In the genomic region with DNA sequence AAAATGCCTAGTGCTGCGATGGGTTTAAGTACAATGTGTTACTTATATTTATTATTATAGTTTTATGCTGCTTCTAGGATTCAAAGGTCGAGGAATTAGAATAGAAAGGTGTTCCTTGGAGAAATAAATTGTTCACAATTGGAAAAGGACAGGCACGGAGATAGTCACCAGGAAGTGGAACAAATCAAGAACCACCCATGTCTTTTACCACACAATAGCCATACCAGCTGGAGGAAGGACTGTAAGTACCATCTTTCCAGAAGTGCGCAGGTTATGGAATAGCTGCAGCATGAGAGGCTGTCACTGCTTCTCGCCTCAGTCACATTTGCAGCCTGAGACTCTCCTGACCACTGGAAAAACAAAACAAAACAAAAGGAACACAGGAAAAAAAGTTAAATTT, we compare ENCODE assay signal across 11 cellular contexts. TPM values are rescaled to one million over a fixed set of nuclear protein-coding genes. Genes with fewer than 3 reads are reported as not detected.
"Had no signal": no experiment of that assay in that cellular context is flagged by ENCODE, and none has a peak within 500 bp of the region (broad histone marks: within the 10 kb centered on the region; RNA-seq: fewer than 3 reads in every experiment).

No MANE protein-coding gene starts in this region.

- H3K27ac ChIP-seq: colonic mucosa, gastroesophageal sphincter, left ventricle myocardium inferior, vagina had no signal

- ATAC-seq: activated CD4-positive, alpha-beta T cell treated with anti-CD3 and anti-CD28 coated beads for 36 hours; activated CD8-positive, alpha-beta memory T cell treated with anti-CD3 and anti-CD28 coated beads, Interleukin-2, amount 10 ng/mL, durations not matched to agents 7 days and 5 days; stimulated activated naive CD8-positive, alpha-beta T cell treated with anti-CD3 and anti-CD28 coated beads, Interleukin-15, Interleukin-2, amounts not matched to agents 100 U/mL and 50 U/mL, for 24 hours; T-helper 17 cell had no signal

- H3K27me3 ChIP-seq: colonic mucosa, gastroesophageal sphincter, transverse colon, vagina had no signal

- DNase-seq: left ventricle myocardium inferior had no signal

- H3K36me3 ChIP-seq: colonic mucosa, gastroesophageal sphincter, left ventricle myocardium inferior, transverse colon, vagina had no signal

- H3K4me3 ChIP-seq: colonic mucosa, gastroesophageal sphincter, left ventricle myocardium inferior, vagina had no signal

- H3K4me1 ChIP-seq: colonic mucosa, vagina had no signal

- H3K9me3 ChIP-seq: colonic mucosa, gastroesophageal sphincter, transverse colon, vagina had no signal

RNA-seq across cellular contexts. Expression of a gene that starts 40.5 kb away (rescaled TPM):
- total RNA-seq: activated CD4-positive, alpha-beta memory T cell treated with anti-CD3 and anti-CD28 coated beads for 36 hours; activated CD4-positive, alpha-beta T cell treated with anti-CD3 and anti-CD28 coated beads for 36 hours; activated CD8-positive, alpha-beta memory T cell treated with anti-CD3 and anti-CD28 coated beads, Interleukin-2, amount 10 ng/mL, durations not matched to agents 7 days and 5 days; colonic mucosa; gastroesophageal sphincter; left ventricle myocardium inferior; mesenteric fat pad; T-helper 17 cell; transverse colon; vagina had no signal
